ENCODE assay signal across 1 cellular context in the genomic region with DNA sequence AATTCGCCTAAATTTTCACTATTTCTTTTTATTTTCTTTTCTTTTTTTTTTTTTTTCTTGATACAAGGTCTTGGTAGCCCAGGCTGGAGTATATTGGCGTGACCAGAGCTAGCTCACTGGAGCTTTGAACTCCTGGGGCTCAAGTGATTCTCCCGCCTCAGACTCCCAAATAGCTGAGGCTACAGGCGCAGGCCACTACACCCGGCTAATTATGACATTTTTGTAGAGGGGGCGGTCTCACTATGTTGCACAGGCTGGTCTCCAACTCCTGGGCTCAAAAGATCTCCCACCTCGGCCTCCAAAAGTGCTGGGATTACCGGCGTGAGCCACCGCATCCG.
TF ChIP-seq lines count a peak whose summit lies in the region.

No MANE protein-coding gene starts in this region.

TF ChIP-seq in GM12878, 131 proteins besides CTCF, POLR2A, EP300 and RAD21 (continued from another document):
- TF ChIP-seq, protein P1, sequence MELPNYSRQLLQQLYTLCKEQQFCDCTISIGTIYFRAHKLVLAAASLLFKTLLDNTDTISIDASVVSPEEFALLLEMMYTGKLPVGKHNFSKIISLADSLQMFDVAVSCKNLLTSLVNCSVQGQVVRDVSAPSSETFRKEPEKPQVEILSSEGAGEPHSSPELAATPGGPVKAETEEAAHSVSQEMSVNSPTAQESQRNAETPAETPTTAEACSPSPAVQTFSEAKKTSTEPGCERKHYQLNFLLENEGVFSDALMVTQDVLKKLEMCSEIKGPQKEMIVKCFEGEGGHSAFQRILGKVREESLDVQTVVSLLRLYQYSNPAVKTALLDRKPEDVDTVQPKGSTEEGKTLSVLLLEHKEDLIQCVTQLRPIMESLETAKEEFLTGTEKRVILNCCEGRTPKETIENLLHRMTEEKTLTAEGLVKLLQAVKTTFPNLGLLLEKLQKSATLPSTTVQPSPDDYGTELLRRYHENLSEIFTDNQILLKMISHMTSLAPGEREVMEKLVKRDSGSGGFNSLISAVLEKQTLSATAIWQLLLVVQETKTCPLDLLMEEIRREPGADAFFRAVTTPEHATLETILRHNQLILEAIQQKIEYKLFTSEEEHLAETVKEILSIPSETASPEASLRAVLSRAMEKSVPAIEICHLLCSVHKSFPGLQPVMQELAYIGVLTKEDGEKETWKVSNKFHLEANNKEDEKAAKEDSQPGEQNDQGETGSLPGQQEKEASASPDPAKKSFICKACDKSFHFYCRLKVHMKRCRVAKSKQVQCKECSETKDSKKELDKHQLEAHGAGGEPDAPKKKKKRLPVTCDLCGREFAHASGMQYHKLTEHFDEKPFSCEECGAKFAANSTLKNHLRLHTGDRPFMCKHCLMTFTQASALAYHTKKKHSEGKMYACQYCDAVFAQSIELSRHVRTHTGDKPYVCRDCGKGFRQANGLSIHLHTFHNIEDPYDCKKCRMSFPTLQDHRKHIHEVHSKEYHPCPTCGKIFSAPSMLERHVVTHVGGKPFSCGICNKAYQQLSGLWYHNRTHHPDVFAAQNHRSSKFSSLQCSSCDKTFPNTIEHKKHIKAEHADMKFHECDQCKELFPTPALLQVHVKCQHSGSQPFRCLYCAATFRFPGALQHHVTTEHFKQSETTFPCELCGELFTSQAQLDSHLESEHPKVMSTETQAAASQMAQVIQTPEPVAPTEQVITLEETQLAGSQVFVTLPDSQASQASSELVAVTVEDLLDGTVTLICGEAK (IDR thresholded peaks at IDR 0.05; ENCODE audit: borderline replicate concordance) = no peak
- no peak for TF ChIP-seq HCFC1 (IDR thresholded peaks at IDR 0.05; ENCODE audit: low read length)
- TF ChIP-seq FOXM1 (IDR thresholded peaks at IDR 0.05; ENCODE audit: low read depth, low read length) = no peak
- TF ChIP-seq STAT1 (conservative IDR thresholded peaks at IDR 0.05) = no peak
- TF ChIP-seq TCF3 (IDR thresholded peaks at IDR 0.05; ENCODE audit: borderline replicate concordance, insufficient read depth, low read depth, low read length) = no peak
- no peak for TF ChIP-seq FOXK2 (IDR thresholded peaks at IDR 0.05)
- TF ChIP-seq SRF (IDR thresholded peaks at IDR 0.05; ENCODE audit: low read depth in 2 of 2, low read length in 2 of 2) = no peak
- TF ChIP-seq PBX3 (IDR thresholded peaks at IDR 0.05; ENCODE audit: insufficient replicate concordance, low read depth, low read length) = no peak
- TF ChIP-seq ASH2L (IDR thresholded peaks at IDR 0.05; ENCODE audit: borderline replicate concordance, low read depth) = no peak
- no peak for TF ChIP-seq BCL11A (IDR thresholded peaks at IDR 0.05; ENCODE audit: low read depth, low read length)
- no peak for TF ChIP-seq IKZF1 (conservative IDR thresholded peaks at IDR 0.05)
- no peak for TF ChIP-seq JUND (IDR thresholded peaks at IDR 0.05; ENCODE audit: low read depth, low read length)
- TF ChIP-seq PAX5 (IDR thresholded peaks at IDR 0.05; ENCODE audit: borderline replicate concordance, low read depth, low read length) = no peak
- TF ChIP-seq WRNIP1 (IDR thresholded peaks at IDR 0.05; ENCODE audit: borderline replicate concordance, low read depth, low read length) = no peak
